ENCODE assay signal across 20 cellular contexts in the genomic region with DNA sequence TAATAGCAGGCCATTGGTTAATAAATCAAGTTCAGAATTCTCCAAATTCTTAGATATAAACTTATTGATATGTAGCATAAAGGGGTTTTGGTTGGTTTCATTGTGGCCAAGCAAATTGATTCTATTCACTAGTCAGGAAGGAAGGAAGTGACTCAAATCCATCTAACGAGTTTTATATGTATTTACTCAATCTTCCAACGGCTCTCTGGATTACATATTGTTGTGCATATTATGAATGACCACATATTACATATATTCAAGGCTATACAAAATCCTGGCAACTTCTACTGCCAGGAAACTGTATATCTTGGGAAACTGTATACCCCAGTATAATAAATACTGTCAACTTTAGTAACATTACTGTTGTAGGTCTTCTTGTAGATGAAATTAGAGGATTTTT.
"Had no signal": no experiment of that assay in that cellular context is flagged by ENCODE, and none has a peak within 500 bp of the region (broad histone marks: within the 10 kb centered on the region; RNA-seq: fewer than 3 reads in every experiment).

No MANE protein-coding gene starts in this region.

- H3K27ac ChIP-seq: adrenal gland, ascending aorta, esophagus squamous epithelium, gastrocnemius medialis, neutrophil, ovary, prostate gland, thoracic aorta, vagina had no signal

- DNase-seq: activated CD4-positive, alpha-beta T cell treated with anti-CD3 and anti-CD28 coated beads for 4 hours; activated CD4-positive, alpha-beta T cell treated with anti-CD3 and anti-CD28 coated beads, Interleukin-2, amount 50 U/mL, for 48 hours; activated CD4-positive, CD25-positive, alpha-beta regulatory T cell; activated CD8-positive, alpha-beta memory T cell treated with anti-CD3 and anti-CD28 coated beads, Interleukin-2, amount 50 U/mL, for 48 hours; activated naive CD4-positive, alpha-beta T cell; activated T-cell treated with anti-CD3 and anti-CD28 coated beads, Interleukin-2, amount 50 U/mL, for 4 hours; adrenal gland; central memory CD4-positive, alpha-beta T cell; esophagus squamous epithelium; gastrocnemius medialis; hypothalamus; ovary; stimulated activated CD4-positive, alpha-beta T cell treated with anti-CD3 and anti-CD28 coated beads, Interleukin-2, amount 100 ng/mL, for 48 hours; stimulated activated CD8-positive, alpha-beta memory T cell treated with anti-CD3 and anti-CD28 coated beads, Interleukin-4, amount 100 ng/mL, for 48 hours; stimulated activated naive B cell treated with anti-CD40 and anti-IgM and Interleukin-4, amounts not matched to agents 10 μg/mL and 1 μg/mL and 100 μg/mL, for 72 hours had no signal

- H3K4me1 ChIP-seq: adrenal gland, ascending aorta, esophagus squamous epithelium, gastrocnemius medialis, prostate gland, vagina had no signal

- H3K9me3 ChIP-seq: ascending aorta, esophagus squamous epithelium, gastrocnemius medialis, neutrophil, ovary, prostate gland, thoracic aorta, vagina had no signal

- H3K36me3 ChIP-seq: adrenal gland, ascending aorta, esophagus squamous epithelium, gastrocnemius medialis, neutrophil, ovary, prostate gland, thoracic aorta, vagina had no signal

- ATAC-seq: activated T-cell treated with anti-CD3 and anti-CD28 coated beads, Interleukin-2, amount 50 U/mL, for 4 hours; gastrocnemius medialis; stimulated activated naive B cell treated with anti-CD40 and anti-IgM and Interleukin-4, amounts not matched to agents 10 μg/mL and 1 μg/mL and 100 μg/mL, for 72 hours had no signal

- H3K4me3 ChIP-seq: adrenal gland, ascending aorta, esophagus squamous epithelium, gastrocnemius medialis, ovary, prostate gland, thoracic aorta, vagina had no signal

- H3K27me3 ChIP-seq: adrenal gland, ascending aorta, esophagus squamous epithelium, gastrocnemius medialis, neutrophil, ovary, vagina had no signal
